Comparison of ENCODE assay signal across 9 cellular contexts in genomic region chr11:85661972-85662664, GRCh38. TPM values are rescaled to one million over a fixed set of nuclear protein-coding genes. Genes with fewer than 3 reads are reported as not detected.
DNase-seq lines count a peak whose midpoint lies in the region; ATAC-seq and TF ChIP-seq lines count a peak whose summit lies in the region.
"Had no signal": no experiment of that assay in that cellular context is flagged by ENCODE, and none has a peak within 500 bp of the region (broad histone marks: within the 10 kb centered on the region; RNA-seq: fewer than 3 reads in every experiment).

No MANE protein-coding gene starts in this region.

- TF ChIP-seq CTCF in NB4 (IDR thresholded peaks at IDR 0.05; ENCODE audit: low read depth, low read length) (no peak), neural cell (IDR thresholded peaks at IDR 0.05; ENCODE audit: poor library complexity, severe bottlenecking) (no peak)

- no peaks in the 10 kb centered on the region for H3K9me2 ChIP-seq in neural cell (ENCODE audit: insufficient read depth, low read length)

- no peak for ATAC-seq in GM21381 (IDR thresholded peaks at IDR 0.05; ENCODE audit: unreplicated experiment)
- no peak for ATAC-seq in HG03175 (IDR thresholded peaks at IDR 0.05; ENCODE audit: unreplicated experiment)
- ATAC-seq in HG03159 (IDR thresholded peaks at IDR 0.05; ENCODE audit: unreplicated experiment), result no peak

- H2AFZ ChIP-seq in neural cell (ENCODE audit: low read depth, low read length), result no peak overlapping the region

- peaks cover 3 to 46% (median 35%) of the 10 kb centered on the region in 10 experiments; a peak in 18 of 20 replicates for H3K4me1 ChIP-seq in BLaER1 treated with 17β-estradiol and CSF1 and Interleukin-3, amounts not matched to agents 10 nM and 100 nM
- H3K4me1 ChIP-seq in duodenal mucosa (ENCODE audit: control insufficient read depth in 1 of 2, insufficient read depth in 2 of 2, low read length in 2 of 2), result peaks cover 33 to 44% of the 10 kb centered on the region in 2 donors

- peaks cover 43 to 74% (median 69%) of the 10 kb centered on the region in 11 experiments for H4K20me1 ChIP-seq in BLaER1 treated with 17β-estradiol and CSF1 and Interleukin-3, amounts not matched to agents 10 nM and 100 nM
- peaks cover 16% of the 10 kb centered on the region for H4K20me1 ChIP-seq in neural cell (ENCODE audit: insufficient read depth)

- no peak for TF ChIP-seq POLR2A in NB4 (IDR thresholded peaks at IDR 0.05; ENCODE audit: extremely low read depth, insufficient read length)

- TF ChIP-seq RAD21 in neural cell (conservative IDR thresholded peaks at IDR 0.05), result no peak

- H3K27ac ChIP-seq in BLaER1 treated with 17β-estradiol and CSF1 and Interleukin-3, amounts not matched to agents 10 nM and 100 nM, result peak overlapping the region in 3 of 11 experiments; percentile 8 to 97 (median 97); a peak in 2 of 22 replicates
- H3K27ac ChIP-seq in duodenal mucosa (ENCODE audit: low read depth, low read length), result no peak overlapping the region
- no peak overlapping the region for H3K27ac ChIP-seq in neural cell (ENCODE audit: low read length)

- peak overlapping the region; percentile 82 to 98 (median 91) for H3K4me2 ChIP-seq in BLaER1 treated with 17β-estradiol and CSF1 and Interleukin-3, amounts not matched to agents 10 nM and 100 nM
- H3K4me2 ChIP-seq in neural cell (ENCODE audit: low read length), result peak overlapping the region; percentile 82

- TF ChIP-seq EP300 in neural cell (conservative IDR thresholded peaks at IDR 0.05; ENCODE audit: poor library complexity, severe bottlenecking), result no peak

- no peaks in the 10 kb centered on the region for H3K27me3 ChIP-seq in BLaER1 treated with 17β-estradiol and CSF1 and Interleukin-3, amounts not matched to agents 10 nM and 100 nM
- H3K27me3 ChIP-seq in duodenal mucosa (ENCODE audit: control insufficient read depth in 1 of 2, insufficient read depth in 2 of 2, low read length in 2 of 2) (no peaks in the 10 kb centered on the region), neural cell (ENCODE audit: insufficient read depth, low read depth, low read length) (no peaks in the 10 kb centered on the region)

- H3F3A ChIP-seq in neural cell (ENCODE audit: insufficient read depth, low read length, poor library complexity, severe bottlenecking), result no peaks in the 10 kb centered on the region

- no peaks in the 10 kb centered on the region for H3K9me3 ChIP-seq in BLaER1 treated with 17β-estradiol and CSF1 and Interleukin-3, amounts not matched to agents 10 nM and 100 nM (replicated peaks in 1 of 11)
- H3K9me3 ChIP-seq in duodenal mucosa (ENCODE audit: control insufficient read depth in 1 of 2, low read length in 2 of 2), result no peaks in the 10 kb centered on the region
- H3K9me3 ChIP-seq in neural cell (ENCODE audit: low read length), result no peaks in the 10 kb centered on the region

- DNase-seq in NB4 (ENCODE audit: low read depth), result peak; percentile 29
- DNase-seq in NCI-H345 treated with DMSO at 0.1 percent for 48 hours (lab: John Stamatoyannopoulos, UW; ENCODE audit: unreplicated experiment), result no peak
- DNase-seq: NCI-H2029 had no signal

- peak overlapping the region; percentile 85 to 99 (median 90) for H3K4me3 ChIP-seq in BLaER1 treated with 17β-estradiol and CSF1 and Interleukin-3, amounts not matched to agents 10 nM and 100 nM
- peak overlapping the region; percentile 80 for H3K4me3 ChIP-seq in NB4 (ENCODE audit: low read depth, low read length)
- peak overlapping the region; percentile 71 to 96 for H3K4me3 ChIP-seq in duodenal mucosa (ENCODE audit: low read depth in 1 of 2, low read length in 2 of 2)
- H3K4me3 ChIP-seq in neural cell (ENCODE audit: low read length), result peak overlapping the region; percentile 89

- H3K36me3 ChIP-seq in BLaER1 treated with 17β-estradiol and CSF1 and Interleukin-3, amounts not matched to agents 10 nM and 100 nM, result peaks cover 35 to 64% (median 49%) of the 10 kb centered on the region in 11 experiments
- peaks cover 19 to 26% of the 10 kb centered on the region in 2 donors for H3K36me3 ChIP-seq in duodenal mucosa (ENCODE audit: control insufficient read depth in 1 of 2, insufficient read depth in 2 of 2, low read length in 2 of 2)
- peaks cover 21% of the 10 kb centered on the region for H3K36me3 ChIP-seq in neural cell (ENCODE audit: insufficient read depth, low read length)

- peak overlapping the region; percentile 94 to 100 (median 98) for H3K9ac ChIP-seq in BLaER1 treated with 17β-estradiol and CSF1 and Interleukin-3, amounts not matched to agents 10 nM and 100 nM
- H3K9ac ChIP-seq in duodenal mucosa (ENCODE audit: low read depth in 1 of 2, low read length in 2 of 2) (peak overlapping the region in 1 of 2 donors; percentile 88), neural cell (ENCODE audit: low read length) (peak overlapping the region; percentile 97)

- peaks cover 65% of the 10 kb centered on the region for H3K79me2 ChIP-seq in neural cell (replicated peaks; ENCODE audit: insufficient read depth, low read length)

TF ChIP-seq in neural cell, 6 proteins besides CTCF, POLR2A, EP300 and RAD21:
- TF ChIP-seq REST (IDR thresholded peaks at IDR 0.05; ENCODE audit: borderline replicate concordance) (no peak), MXI1 (conservative IDR thresholded peaks at IDR 0.05; ENCODE audit: poor library complexity, severe bottlenecking) (no peak), TAF1 (IDR thresholded peaks at IDR 0.05; ENCODE audit: low read depth) (no peak), EZH2 (IDR thresholded peaks at IDR 0.05; ENCODE audit: borderline replicate concordance, insufficient read depth, low read length, poor library complexity, severe bottlenecking) (no peak), SMC3 (conservative IDR thresholded peaks at IDR 0.05; ENCODE audit: poor library complexity) (no peak), POLR2AphosphoS5 (IDR thresholded peaks at IDR 0.05) (no peak)

RNA-seq across cellular contexts. Expression of gene CREBZF, which starts 2.8 kb away (rescaled TPM):
- 237 and 264 TPM in 2 replicates for polyA plus RNA-seq in neural cell
- 134 and 143 TPM in 2 replicates for polyA minus RNA-seq in neural cell

RNA-seq across cellular contexts. Expression of gene TMEM126A, which starts 14.4 kb away (rescaled TPM):
- polyA plus RNA-seq in neural cell, result 89.9 and 115 TPM in 2 replicates
- polyA minus RNA-seq in neural cell, result 26.5 and 31.0 TPM in 2 replicates

RNA-seq across cellular contexts. Expression of gene CCDC89, which starts 23.9 kb away (rescaled TPM):
- not detected in 2 replicates for polyA plus RNA-seq in neural cell
- polyA minus RNA-seq in neural cell, result not detected in 2 replicates

RNA-seq across cellular contexts. Expression of gene TMEM126B, which starts 33.7 kb away (rescaled TPM):
- polyA plus RNA-seq in neural cell, result 97.0 and 111 TPM in 2 replicates
- polyA minus RNA-seq in neural cell, result 35.3 and 37.9 TPM in 2 replicates

RNA-seq across cellular contexts. Expression of gene DLG2, which starts 35.0 kb away (rescaled TPM):
- 177 and 179 TPM in 2 replicates for polyA plus RNA-seq in neural cell
- polyA minus RNA-seq in neural cell, result 508 and 781 TPM in 2 replicates
